9 cellular contexts compared by ENCODE assay signal in genomic region chr4:141131738-141132688, GRCh38. TPM values are rescaled to one million over a fixed set of nuclear protein-coding genes. Genes with fewer than 3 reads are reported as not detected.
DNase-seq lines count a peak whose midpoint lies in the region; ATAC-seq, FAIRE-seq and TF ChIP-seq lines count a peak whose summit lies in the region.
"Had no signal": no experiment of that assay in that cellular context is flagged by ENCODE, and none has a peak within 500 bp of the region (broad histone marks: within the 10 kb centered on the region; RNA-seq: fewer than 3 reads in every experiment).

No MANE protein-coding gene starts in this region.

- no peaks in the 10 kb centered on the region for H3K9me3 Mint-ChIP-seq in T-helper 1 cell treated with Interleukin-12 subunit alpha and Interleukin-12 subunit beta and Interleukin-4 antibody, amounts not matched to agents 30 μg/mL and 1 μg/mL, for 36 hours
- no peaks in the 10 kb centered on the region for H3K9me3 Mint-ChIP-seq in MCF 10A (ENCODE audit: unreplicated experiment)

- H3K9me3 ChIP-seq in subcutaneous abdominal adipose tissue (ENCODE audit: control insufficient read depth in 5 of 5, low read length in 5 of 5): no peaks in the 10 kb centered on the region

- no peaks in the 10 kb centered on the region for H3K36me3 ChIP-seq in subcutaneous abdominal adipose tissue (ENCODE audit: control insufficient read depth in 5 of 5, insufficient read depth in 5 of 5, low read length in 5 of 5)

- no peak for TF ChIP-seq CTCF in MCF 10A (IDR thresholded peaks at IDR 0.05; ENCODE audit: unreplicated experiment)

- intact Hi-C loops in MCF 10A (cut with micrococcal nuclease): loop anchor here (2.0 kb wide), 1 partner anchor 135 kb away; no protein-coding TSS in a partner anchor

- no peak overlapping the region for H3K27ac Mint-ChIP-seq in T-helper 1 cell treated with Interleukin-12 subunit alpha and Interleukin-12 subunit beta and Interleukin-4 antibody, amounts not matched to agents 30 μg/mL and 1 μg/mL, for 36 hours
- H3K27ac Mint-ChIP-seq in MCF 10A (ENCODE audit: low read depth, unreplicated experiment): no peak overlapping the region

- peaks cover 0 to 8% (median 3%) of the 10 kb centered on the region in 5 donors for H3K27me3 ChIP-seq in subcutaneous abdominal adipose tissue (ENCODE audit: control insufficient read depth in 5 of 5, insufficient read depth in 4 of 5, low read length in 5 of 5)

- H3K4me3 Mint-ChIP-seq in T-helper 1 cell treated with Interleukin-12 subunit alpha and Interleukin-12 subunit beta and Interleukin-4 antibody, amounts not matched to agents 30 μg/mL and 1 μg/mL, for 36 hours: peak overlapping the region; percentile 51
- H3K4me3 Mint-ChIP-seq in MCF 10A (ENCODE audit: unreplicated experiment): peak overlapping the region; percentile 96

- H3K4me1 ChIP-seq in subcutaneous abdominal adipose tissue (ENCODE audit: control insufficient read depth in 5 of 5, insufficient read depth in 5 of 5, low read length in 5 of 5): peaks cover 0 to 55% (median 26%) of the 10 kb centered on the region in 5 donors

- BruUV-seq in MCF 10A (replicated peaks; lab: Mats Ljungman, UMichigan): no TSS peak

- H3K9ac ChIP-seq in subcutaneous abdominal adipose tissue (ENCODE audit: low read length in 5 of 5): peak overlapping the region; percentile 43 to 81 (median 75)

- peaks cover 77% of the 10 kb centered on the region for H3K27me3 Mint-ChIP-seq in T-helper 1 cell treated with Interleukin-12 subunit alpha and Interleukin-12 subunit beta and Interleukin-4 antibody, amounts not matched to agents 30 μg/mL and 1 μg/mL, for 36 hours (ENCODE audit: low read depth)
- peaks cover 27% of the 10 kb centered on the region for H3K27me3 Mint-ChIP-seq in MCF 10A (ENCODE audit: insufficient read depth, unreplicated experiment)

- H3K4me1 Mint-ChIP-seq in T-helper 1 cell treated with Interleukin-12 subunit alpha and Interleukin-12 subunit beta and Interleukin-4 antibody, amounts not matched to agents 30 μg/mL and 1 μg/mL, for 36 hours (ENCODE audit: low read depth): peaks cover 6% of the 10 kb centered on the region
- peaks cover 5% of the 10 kb centered on the region for H3K4me1 Mint-ChIP-seq in MCF 10A (ENCODE audit: insufficient read depth, unreplicated experiment)

- peak; percentile 15 for ATAC-seq in left lobe of liver

- DNase-seq in T-helper 1 cell: no peak
- DNase-seq in HT1080 (ENCODE audit: low read depth): peak; percentile 5
- DNase-seq in MCF 10A (ENCODE audit: unreplicated experiment): no peak
- DNase-seq in left lobe of liver (ENCODE audit: low spot score): no peak
- no peak for DNase-seq in frontal cortex (ENCODE audit: low spot score in 2 of 2)
- DNase-seq in SKM-1 (lab: John Stamatoyannopoulos, UW; ENCODE audit: unreplicated experiment): no peak

- no peak for FAIRE-seq in frontal cortex (lab: Jason Lieb, UNC)
- FAIRE-seq: G401.6 had no signal

- no peaks in the 10 kb centered on the region for H3K36me3 Mint-ChIP-seq in T-helper 1 cell treated with Interleukin-12 subunit alpha and Interleukin-12 subunit beta and Interleukin-4 antibody, amounts not matched to agents 30 μg/mL and 1 μg/mL, for 36 hours (ENCODE audit: low read depth)
- H3K36me3 Mint-ChIP-seq in MCF 10A (ENCODE audit: insufficient read depth, unreplicated experiment): no peaks in the 10 kb centered on the region

- H3K4me3 ChIP-seq in subcutaneous abdominal adipose tissue (ENCODE audit: low read depth in 1 of 5, low read length in 5 of 5): peak overlapping the region; percentile 69 to 90 (median 86)

- peak overlapping the region; percentile 72 for H3K27ac ChIP-seq in subcutaneous abdominal adipose tissue (ENCODE audit: low read depth, low read length)

- POLR2A ChIA-PET in MCF 10A (lab: Yijun Ruan, JAX): no interaction called here

- CTCF ChIA-PET in MCF 10A (lab: Yijun Ruan, JAX): interaction anchor here (0.6 to 7.5 kb wide), 6 partner anchors 136 to 1429 kb away, joined by 3 to 115 read pairs (median 5); no protein-coding TSS in a partner anchor

RNA-seq across cellular contexts. Expression of gene RNF150, which starts 1.3 kb away (rescaled TPM):
- 0.37 and 0.73 TPM in 2 replicates for total RNA-seq in HT1080 (2014; rRNA removed; shearing (Covaris generic))
- polyA plus RNA-seq in HT1080 (2015; cell fraction: cytosol; rRNA removed): 0.31 and 0.53 TPM in 2 replicates
- polyA plus RNA-seq in HT1080 (2015; cell fraction: nucleus; rRNA removed): 0.88 and 1.3 TPM in 2 replicates
- total RNA-seq in MCF 10A (2022): 0.32 and 0.44 TPM in 2 replicates
- total RNA-seq in left lobe of liver: 1.4 TPM
- 28.5 TPM for total RNA-seq in frontal cortex

Comparison
In these comparisons a context has a peak if more than half of its experiments do, and no peak if none do; other contexts are left out.
1. RNA of gene RNF150, which starts 1.3 kb away (total RNA-seq): 28.5 TPM in frontal cortex (single experiment); 1.4 TPM in left lobe of liver (single experiment), 0.32 to 0.44 TPM in MCF 10A and 0.37 to 0.73 TPM in HT1080; every median in the first group is over 10 times any median in the second.